Comparison of ENCODE assay signal across 18 cellular contexts in genomic region chr2:113164930-113165585, GRCh38. TPM values are rescaled to one million over a fixed set of nuclear protein-coding genes. Genes with fewer than 3 reads are reported as not detected.
DNase-seq lines count a peak whose midpoint lies in the region; ATAC-seq and TF ChIP-seq lines count a peak whose summit lies in the region.
"Had no signal": no experiment of that assay in that cellular context is flagged by ENCODE, and none has a peak within 500 bp of the region (broad histone marks: within the 10 kb centered on the region; RNA-seq: fewer than 3 reads in every experiment).

No MANE protein-coding gene starts in this region.

- H3K27me3 ChIP-seq in liver (ENCODE audit: control insufficient read depth in 4 of 4, insufficient read depth in 4 of 4, low read length in 3 of 4) (no peaks in the 10 kb centered on the region), tibial nerve (no peaks in the 10 kb centered on the region)

- intact Hi-C loops in activated CD4-positive, alpha-beta T cell treated with anti-CD3 and anti-CD28 coated beads for 36 hours (cut with DNase I, micrococcal nuclease) = no loop called here

- CTCF ChIA-PET in activated CD4-positive, alpha-beta T cell treated with anti-CD3 and anti-CD28 coated beads for 36 hours (lab: Charles Lee) = interaction anchor here (0.7 to 2.2 kb wide), 10 partner anchors 9 to 1265 kb away, joined by 3 to 12 read pairs (median 4); partner anchors contain the start of gene PSD4

- peak in 1 of 2 donors; percentile 35 for TF ChIP-seq RAD21 in liver (IDR thresholded peaks at IDR 0.05)

- TF ChIP-seq POLR2A in tibial nerve (IDR thresholded peaks at IDR 0.05) = no peak

- H3K9me3 ChIP-seq in liver (ENCODE audit: control insufficient read depth in 4 of 4, low read length in 3 of 4) = no peaks in the 10 kb centered on the region
- no peaks in the 10 kb centered on the region for H3K9me3 ChIP-seq in tibial nerve

- H3K27ac Mint-ChIP-seq in activated CD4-positive, alpha-beta T cell treated with anti-CD3 and anti-CD28 coated beads for 36 hours = peak overlapping the region; percentile 3
- peak overlapping the region; percentile 3 for H3K27ac Mint-ChIP-seq in activated T-helper 17 cell treated with anti-CD3 and anti-CD28 coated beads, Interleukin-2, amount 50 U/mL, for 72 hours
- peak overlapping the region; percentile 0 for H3K27ac Mint-ChIP-seq in stimulated activated effector memory CD8-positive, alpha-beta T cell treated with anti-CD3 and anti-CD28 coated beads, Interleukin-12 subunit alpha, Interleukin-12 subunit beta, amount 100 ng/mL, for 72 hours
- H3K27ac Mint-ChIP-seq: activated CD8-positive, alpha-beta memory T cell treated with anti-CD3 and anti-CD28 coated beads, Interleukin-2, amount 10 ng/mL, durations not matched to agents 7 days and 5 days had no signal

- H3K36me3 ChIP-seq in liver (ENCODE audit: control insufficient read depth in 4 of 4, insufficient read depth in 3 of 4, low read depth in 1 of 4, low read length in 3 of 4) (peaks cover 0 to 1% (median 0%) of the 10 kb centered on the region in 4 donors), tibial nerve (no peaks in the 10 kb centered on the region)

- H3K27ac ChIP-seq in liver (ENCODE audit: low read depth in 1 of 2, low read length in 2 of 2) (peak overlapping the region; percentile 19 to 50), tibial nerve (no peak overlapping the region)
- H3K27ac ChIP-seq: parathyroid adenoma, PC-9 had no signal

- DNase-seq in activated CD4-positive, alpha-beta T cell treated with anti-CD3 and anti-CD28 coated beads for 36 hours = no peak
- no peak for DNase-seq in activated CD4-positive, alpha-beta T cell treated with anti-CD3 and anti-CD28 coated beads for 4 hours
- DNase-seq in stimulated activated effector memory CD8-positive, alpha-beta T cell treated with anti-CD3 and anti-CD28 coated beads, Interleukin-12 subunit alpha, Interleukin-12 subunit beta, amount 100 ng/mL, for 72 hours (ENCODE audit: low spot score in 2 of 2) = no peak
- DNase-seq in tibial nerve (ENCODE audit: low spot score in 2 of 2) (no peak), GOT3 (lab: John Stamatoyannopoulos, UW) (no peak), NCI-H1436 treated with DMSO at 0.1 percent for 48 hours (lab: John Stamatoyannopoulos, UW) (no peak)
- DNase-seq: activated CD8-positive, alpha-beta memory T cell treated with anti-CD3 and anti-CD28 coated beads, Interleukin-2, amount 10 ng/mL, durations not matched to agents 7 days and 5 days; activated naive CD4-positive, alpha-beta T cell treated with anti-CD3 and anti-CD28 coated beads for 36 hours; effector memory CD8-positive, alpha-beta T cell; GDM1; Karpas-422; NCI-H526 treated with DMSO at 0.1 percent for 48 hours; PC-9; stimulated activated CD4-positive, alpha-beta T cell treated with anti-CD3 and anti-CD28 coated beads, Interleukin-12 subunit alpha, Interleukin-12 subunit beta, amount 100 ng/mL, for 4 hours had no signal

- H3K9me3 Mint-ChIP-seq in activated CD4-positive, alpha-beta T cell treated with anti-CD3 and anti-CD28 coated beads for 36 hours (ENCODE audit: low read depth) = no peaks in the 10 kb centered on the region
- H3K9me3 Mint-ChIP-seq in activated T-helper 17 cell treated with anti-CD3 and anti-CD28 coated beads, Interleukin-2, amount 50 U/mL, for 72 hours = no peaks in the 10 kb centered on the region
- no peaks in the 10 kb centered on the region for H3K9me3 Mint-ChIP-seq in stimulated activated effector memory CD8-positive, alpha-beta T cell treated with anti-CD3 and anti-CD28 coated beads, Interleukin-12 subunit alpha, Interleukin-12 subunit beta, amount 100 ng/mL, for 72 hours
- H3K9me3 Mint-ChIP-seq: activated naive CD4-positive, alpha-beta T cell treated with anti-CD3 and anti-CD28 coated beads for 36 hours; effector memory CD8-positive, alpha-beta T cell had no signal

- H3K27me3 Mint-ChIP-seq in activated CD4-positive, alpha-beta T cell treated with anti-CD3 and anti-CD28 coated beads for 36 hours = no peaks in the 10 kb centered on the region
- no peaks in the 10 kb centered on the region for H3K27me3 Mint-ChIP-seq in activated T-helper 17 cell treated with anti-CD3 and anti-CD28 coated beads, Interleukin-2, amount 50 U/mL, for 72 hours
- H3K27me3 Mint-ChIP-seq: activated CD8-positive, alpha-beta memory T cell treated with anti-CD3 and anti-CD28 coated beads, Interleukin-2, amount 10 ng/mL, durations not matched to agents 7 days and 5 days; effector memory CD8-positive, alpha-beta T cell had no signal

- ATAC-seq in activated CD4-positive, alpha-beta T cell treated with anti-CD3 and anti-CD28 coated beads for 36 hours = no peak
- ATAC-seq in activated T-helper 17 cell treated with anti-CD3 and anti-CD28 coated beads, Interleukin-2, amount 50 U/mL, for 72 hours (replicated peaks) = no peak
- no peak for ATAC-seq in stimulated activated effector memory CD8-positive, alpha-beta T cell treated with anti-CD3 and anti-CD28 coated beads, Interleukin-12 subunit alpha, Interleukin-12 subunit beta, amount 100 ng/mL, for 72 hours
- ATAC-seq: activated CD8-positive, alpha-beta memory T cell treated with anti-CD3 and anti-CD28 coated beads, Interleukin-2, amount 10 ng/mL, durations not matched to agents 7 days and 5 days; effector memory CD8-positive, alpha-beta T cell; SK-N-SH treated with all-trans-retinoic acid at 6 μM for 48 hours had no signal

- H3K4me3 ChIP-seq in liver (ENCODE audit: low read depth in 1 of 3, low read length in 3 of 3) = no peak overlapping the region
- no peak overlapping the region for H3K4me3 ChIP-seq in tibial nerve
- H3K4me3 ChIP-seq: PC-9 had no signal

- H3K4me3 Mint-ChIP-seq in activated CD4-positive, alpha-beta T cell treated with anti-CD3 and anti-CD28 coated beads for 36 hours = no peak overlapping the region
- H3K4me3 Mint-ChIP-seq in activated T-helper 17 cell treated with anti-CD3 and anti-CD28 coated beads, Interleukin-2, amount 50 U/mL, for 72 hours = no peak overlapping the region
- H3K4me3 Mint-ChIP-seq in stimulated activated effector memory CD8-positive, alpha-beta T cell treated with anti-CD3 and anti-CD28 coated beads, Interleukin-12 subunit alpha, Interleukin-12 subunit beta, amount 100 ng/mL, for 72 hours = no peak overlapping the region
- H3K4me3 Mint-ChIP-seq: activated CD8-positive, alpha-beta memory T cell treated with anti-CD3 and anti-CD28 coated beads, Interleukin-2, amount 10 ng/mL, durations not matched to agents 7 days and 5 days; activated naive CD4-positive, alpha-beta T cell treated with anti-CD3 and anti-CD28 coated beads for 36 hours; effector memory CD8-positive, alpha-beta T cell had no signal

- no peak for TF ChIP-seq EP300 in tibial nerve (IDR thresholded peaks at IDR 0.05)

- H3K4me1 ChIP-seq in liver (ENCODE audit: control insufficient read depth in 4 of 4, insufficient read depth in 4 of 4, low read length in 3 of 4) = peaks cover 9 to 56% (median 42%) of the 10 kb centered on the region in 4 donors
- no peaks in the 10 kb centered on the region for H3K4me1 ChIP-seq in tibial nerve

- 49% methylated on average over 10 of the region's 10 CpGs for WGBS in liver
- 70 to 77% methylated on average over 10 of the region's 10 CpGs for WGBS in tibial nerve, 2 donors

- H3K36me3 Mint-ChIP-seq in activated CD4-positive, alpha-beta T cell treated with anti-CD3 and anti-CD28 coated beads for 36 hours (ENCODE audit: low read depth) = peaks cover 12% of the 10 kb centered on the region
- H3K36me3 Mint-ChIP-seq in activated T-helper 17 cell treated with anti-CD3 and anti-CD28 coated beads, Interleukin-2, amount 50 U/mL, for 72 hours (ENCODE audit: low read depth) = no peaks in the 10 kb centered on the region
- H3K36me3 Mint-ChIP-seq in stimulated activated effector memory CD8-positive, alpha-beta T cell treated with anti-CD3 and anti-CD28 coated beads, Interleukin-12 subunit alpha, Interleukin-12 subunit beta, amount 100 ng/mL, for 72 hours = peaks cover 8% of the 10 kb centered on the region

- POLR2A ChIA-PET in activated CD4-positive, alpha-beta T cell treated with anti-CD3 and anti-CD28 coated beads for 36 hours (lab: Charles Lee) = interaction anchor here (0.6 to 1.6 kb wide), 2 partner anchors 9 to 30 kb away, joined by 4 to 8 read pairs; partner anchors contain the start of gene PSD4

- H3K9ac ChIP-seq in liver (ENCODE audit: low read depth in 1 of 2, low read length in 2 of 2) = peak overlapping the region in 1 of 2 donors; percentile 64
- H3K9ac ChIP-seq: parathyroid adenoma had no signal

- TF ChIP-seq CTCF in liver (IDR thresholded peaks at IDR 0.05; ENCODE audit: low read depth, low read length, missing input control) (no peak), tibial nerve (IDR thresholded peaks at IDR 0.05) (no peak)

- H3K4me1 Mint-ChIP-seq in activated CD4-positive, alpha-beta T cell treated with anti-CD3 and anti-CD28 coated beads for 36 hours = peaks cover 48% of the 10 kb centered on the region
- peaks cover 41% of the 10 kb centered on the region for H3K4me1 Mint-ChIP-seq in activated T-helper 17 cell treated with anti-CD3 and anti-CD28 coated beads, Interleukin-2, amount 50 U/mL, for 72 hours
- H3K4me1 Mint-ChIP-seq in stimulated activated effector memory CD8-positive, alpha-beta T cell treated with anti-CD3 and anti-CD28 coated beads, Interleukin-12 subunit alpha, Interleukin-12 subunit beta, amount 100 ng/mL, for 72 hours = peaks cover 52% of the 10 kb centered on the region

RNA-seq across cellular contexts. Expression of gene PSD4, which starts 8.7 kb away (rescaled TPM):
- 100 to 1,000 TPM; 232 to 274 TPM for total RNA-seq in activated CD4-positive, alpha-beta T cell treated with anti-CD3 and anti-CD28 coated beads for 36 hours
- 100 to 1,000 TPM; 300 to 503 TPM for total RNA-seq in activated T-helper 17 cell treated with anti-CD3 and anti-CD28 coated beads, Interleukin-2, amount 50 U/mL, for 72 hours
- total RNA-seq in liver (10 to 100 TPM; 38.1 to 83.2 TPM), tibial nerve (10 to 100 TPM in 3 of 4 donors, 1 to 10 TPM in 1; 8.7 to 20.7 (median 11.3) TPM)
- polyA plus RNA-seq in liver = 10 to 100 TPM; 16.4 to 30.8 TPM

RNA-seq across cellular contexts. Expression of gene IL1RN, which starts 37.7 kb away (rescaled TPM):
- total RNA-seq in activated CD4-positive, alpha-beta T cell treated with anti-CD3 and anti-CD28 coated beads for 36 hours = 1 to 10 TPM; 4.6 to 4.8 TPM
- 10 to 100 TPM; 12.8 to 32.8 TPM for total RNA-seq in activated T-helper 17 cell treated with anti-CD3 and anti-CD28 coated beads, Interleukin-2, amount 50 U/mL, for 72 hours
- total RNA-seq in liver (10 to 100 TPM in 1 of 2 donors, 1 to 10 TPM in 1; 3.9 to 23.1 TPM), tibial nerve (under 1 TPM in 1 of 4 donors, not detected in 3; 0.59 TPM)
- 100 to 1,000 TPM in 1 of 2 donors, 10 to 100 TPM in 1; 28.5 to 121 TPM for polyA plus RNA-seq in liver

Comparison
In these comparisons a context has a peak if more than half of its experiments do, and no peak if none do; other contexts are left out.
1. H3K27ac ChIP-seq: peak in liver (2 of 2); none in tibial nerve (0 of 4).
2. Peak in every context shown above with its lines, with median percentiles within 50 percentile points of each other: H3K27ac Mint-ChIP-seq.